ENCODE assay signal across 1 cellular context in the genomic region with DNA sequence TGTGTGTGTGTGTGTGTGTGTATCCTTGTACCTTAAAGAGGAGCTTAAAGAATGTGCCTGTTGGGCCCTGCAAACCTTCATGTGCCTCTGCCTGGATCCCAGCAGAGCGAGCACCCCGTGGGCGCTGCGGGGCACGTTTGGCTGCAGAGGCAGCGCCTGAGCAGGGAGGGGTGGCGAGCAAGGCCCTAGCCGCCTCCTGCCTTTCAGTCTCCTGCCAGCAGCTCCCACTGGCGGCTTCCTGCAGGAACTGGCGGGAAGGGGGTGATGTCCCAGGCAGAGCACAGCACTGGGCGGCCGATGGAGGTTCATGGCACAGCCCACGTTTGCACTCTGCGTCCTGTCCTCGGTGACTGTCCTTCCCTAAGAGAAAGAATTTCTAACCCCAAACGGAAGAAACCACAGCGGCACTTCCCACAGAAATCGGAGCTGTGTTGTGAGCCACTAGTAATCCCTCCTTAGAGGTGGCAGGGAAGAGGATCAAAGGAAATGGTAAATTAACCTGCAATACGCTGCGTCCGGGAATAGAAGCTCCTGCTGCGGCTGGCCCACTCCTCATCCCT.
TF ChIP-seq lines count a peak whose summit lies in the region.

No MANE protein-coding gene starts in this region.

TF ChIP-seq in HepG2, 621 proteins besides CTCF, POLR2A, EP300 and RAD21 (continued from another document and continues in another):
- TF ChIP-seq ONECUT2 (CRISPR knock-in tag; IDR thresholded peaks at IDR 0.05) (no peak; the same call in 1 of the 2 replicates), HHEX (CRISPR knock-in tag; IDR thresholded peaks at IDR 0.05) (no peak), KLF12 (CRISPR knock-in tag; IDR thresholded peaks at IDR 0.05; ENCODE audit: borderline replicate concordance) (no peak), SNRNP70 (IDR thresholded peaks at IDR 0.05; ENCODE audit: low read depth, low read length) (no peak), REXO4 (CRISPR knock-in tag; IDR thresholded peaks at IDR 0.05; ENCODE audit: borderline replicate concordance) (no peak), ZNF337 (CRISPR knock-in tag; IDR thresholded peaks at IDR 0.05; ENCODE audit: borderline replicate concordance, low read depth) (no peak), GABPB1 (CRISPR knock-in tag; IDR thresholded peaks at IDR 0.05) (peak; percentile 70), WIZ (CRISPR knock-in tag; IDR thresholded peaks at IDR 0.05) (no peak), ZNF513 (CRISPR knock-in tag; conservative IDR thresholded peaks at IDR 0.05) (no peak), THAP8 (CRISPR knock-in tag; IDR thresholded peaks at IDR 0.05; ENCODE audit: borderline replicate concordance) (no peak), NFRKB (IDR thresholded peaks at IDR 0.05) (no peak), ZNF460 (CRISPR knock-in tag; IDR thresholded peaks at IDR 0.05; ENCODE audit: borderline replicate concordance) (no peak), MBNL3 (CRISPR knock-in tag; conservative IDR thresholded peaks at IDR 0.05) (no peak), ZNF556 (CRISPR knock-in tag; IDR thresholded peaks at IDR 0.05; ENCODE audit: borderline replicate concordance) (peak; percentile 79; the same call in 1 of the 2 replicates), ZNF547 (CRISPR knock-in tag; IDR thresholded peaks at IDR 0.05) (no peak), ZBTB33 (CRISPR knock-in tag; IDR thresholded peaks at IDR 0.05) (no peak), NFE2L2 (IDR thresholded peaks at IDR 0.05; ENCODE audit: low read length) (no peak), RFX1 (IDR thresholded peaks at IDR 0.05) (no peak), ZNF3 (CRISPR knock-in tag; IDR thresholded peaks at IDR 0.05) (no peak), MAFK (conservative IDR thresholded peaks at IDR 0.05 in 1 of 2, IDR thresholded peaks at IDR 0.05 in 1 of 2; ENCODE audit: low read length in 2 of 2) (no peak), RFXAP (CRISPR knock-in tag; IDR thresholded peaks at IDR 0.05; ENCODE audit: borderline replicate concordance) (0 out of 2 replicates have a peak, but pooled peaks have one; percentile 36), ZNF512B (CRISPR knock-in tag; IDR thresholded peaks at IDR 0.05; ENCODE audit: borderline replicate concordance) (no peak), MXD3 (CRISPR knock-in tag; IDR thresholded peaks at IDR 0.05) (no peak), RELA (CRISPR knock-in tag; IDR thresholded peaks at IDR 0.05) (no peak)
- TF ChIP-seq, protein P1, sequence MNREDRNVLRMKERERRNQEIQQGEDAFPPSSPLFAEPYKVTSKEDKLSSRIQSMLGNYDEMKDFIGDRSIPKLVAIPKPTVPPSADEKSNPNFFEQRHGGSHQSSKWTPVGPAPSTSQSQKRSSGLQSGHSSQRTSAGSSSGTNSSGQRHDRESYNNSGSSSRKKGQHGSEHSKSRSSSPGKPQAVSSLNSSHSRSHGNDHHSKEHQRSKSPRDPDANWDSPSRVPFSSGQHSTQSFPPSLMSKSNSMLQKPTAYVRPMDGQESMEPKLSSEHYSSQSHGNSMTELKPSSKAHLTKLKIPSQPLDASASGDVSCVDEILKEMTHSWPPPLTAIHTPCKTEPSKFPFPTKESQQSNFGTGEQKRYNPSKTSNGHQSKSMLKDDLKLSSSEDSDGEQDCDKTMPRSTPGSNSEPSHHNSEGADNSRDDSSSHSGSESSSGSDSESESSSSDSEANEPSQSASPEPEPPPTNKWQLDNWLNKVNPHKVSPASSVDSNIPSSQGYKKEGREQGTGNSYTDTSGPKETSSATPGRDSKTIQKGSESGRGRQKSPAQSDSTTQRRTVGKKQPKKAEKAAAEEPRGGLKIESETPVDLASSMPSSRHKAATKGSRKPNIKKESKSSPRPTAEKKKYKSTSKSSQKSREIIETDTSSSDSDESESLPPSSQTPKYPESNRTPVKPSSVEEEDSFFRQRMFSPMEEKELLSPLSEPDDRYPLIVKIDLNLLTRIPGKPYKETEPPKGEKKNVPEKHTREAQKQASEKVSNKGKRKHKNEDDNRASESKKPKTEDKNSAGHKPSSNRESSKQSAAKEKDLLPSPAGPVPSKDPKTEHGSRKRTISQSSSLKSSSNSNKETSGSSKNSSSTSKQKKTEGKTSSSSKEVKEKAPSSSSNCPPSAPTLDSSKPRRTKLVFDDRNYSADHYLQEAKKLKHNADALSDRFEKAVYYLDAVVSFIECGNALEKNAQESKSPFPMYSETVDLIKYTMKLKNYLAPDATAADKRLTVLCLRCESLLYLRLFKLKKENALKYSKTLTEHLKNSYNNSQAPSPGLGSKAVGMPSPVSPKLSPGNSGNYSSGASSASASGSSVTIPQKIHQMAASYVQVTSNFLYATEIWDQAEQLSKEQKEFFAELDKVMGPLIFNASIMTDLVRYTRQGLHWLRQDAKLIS (CRISPR knock-in tag; IDR thresholded peaks at IDR 0.05) = no peak
- TF ChIP-seq, protein P2, sequence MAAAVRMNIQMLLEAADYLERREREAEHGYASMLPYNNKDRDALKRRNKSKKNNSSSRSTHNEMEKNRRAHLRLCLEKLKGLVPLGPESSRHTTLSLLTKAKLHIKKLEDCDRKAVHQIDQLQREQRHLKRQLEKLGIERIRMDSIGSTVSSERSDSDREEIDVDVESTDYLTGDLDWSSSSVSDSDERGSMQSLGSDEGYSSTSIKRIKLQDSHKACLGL (CRISPR knock-in tag; IDR thresholded peaks at IDR 0.05) = peak; percentile 64; the same call in 1 of the 2 replicates
- TF ChIP-seq, protein P3, sequence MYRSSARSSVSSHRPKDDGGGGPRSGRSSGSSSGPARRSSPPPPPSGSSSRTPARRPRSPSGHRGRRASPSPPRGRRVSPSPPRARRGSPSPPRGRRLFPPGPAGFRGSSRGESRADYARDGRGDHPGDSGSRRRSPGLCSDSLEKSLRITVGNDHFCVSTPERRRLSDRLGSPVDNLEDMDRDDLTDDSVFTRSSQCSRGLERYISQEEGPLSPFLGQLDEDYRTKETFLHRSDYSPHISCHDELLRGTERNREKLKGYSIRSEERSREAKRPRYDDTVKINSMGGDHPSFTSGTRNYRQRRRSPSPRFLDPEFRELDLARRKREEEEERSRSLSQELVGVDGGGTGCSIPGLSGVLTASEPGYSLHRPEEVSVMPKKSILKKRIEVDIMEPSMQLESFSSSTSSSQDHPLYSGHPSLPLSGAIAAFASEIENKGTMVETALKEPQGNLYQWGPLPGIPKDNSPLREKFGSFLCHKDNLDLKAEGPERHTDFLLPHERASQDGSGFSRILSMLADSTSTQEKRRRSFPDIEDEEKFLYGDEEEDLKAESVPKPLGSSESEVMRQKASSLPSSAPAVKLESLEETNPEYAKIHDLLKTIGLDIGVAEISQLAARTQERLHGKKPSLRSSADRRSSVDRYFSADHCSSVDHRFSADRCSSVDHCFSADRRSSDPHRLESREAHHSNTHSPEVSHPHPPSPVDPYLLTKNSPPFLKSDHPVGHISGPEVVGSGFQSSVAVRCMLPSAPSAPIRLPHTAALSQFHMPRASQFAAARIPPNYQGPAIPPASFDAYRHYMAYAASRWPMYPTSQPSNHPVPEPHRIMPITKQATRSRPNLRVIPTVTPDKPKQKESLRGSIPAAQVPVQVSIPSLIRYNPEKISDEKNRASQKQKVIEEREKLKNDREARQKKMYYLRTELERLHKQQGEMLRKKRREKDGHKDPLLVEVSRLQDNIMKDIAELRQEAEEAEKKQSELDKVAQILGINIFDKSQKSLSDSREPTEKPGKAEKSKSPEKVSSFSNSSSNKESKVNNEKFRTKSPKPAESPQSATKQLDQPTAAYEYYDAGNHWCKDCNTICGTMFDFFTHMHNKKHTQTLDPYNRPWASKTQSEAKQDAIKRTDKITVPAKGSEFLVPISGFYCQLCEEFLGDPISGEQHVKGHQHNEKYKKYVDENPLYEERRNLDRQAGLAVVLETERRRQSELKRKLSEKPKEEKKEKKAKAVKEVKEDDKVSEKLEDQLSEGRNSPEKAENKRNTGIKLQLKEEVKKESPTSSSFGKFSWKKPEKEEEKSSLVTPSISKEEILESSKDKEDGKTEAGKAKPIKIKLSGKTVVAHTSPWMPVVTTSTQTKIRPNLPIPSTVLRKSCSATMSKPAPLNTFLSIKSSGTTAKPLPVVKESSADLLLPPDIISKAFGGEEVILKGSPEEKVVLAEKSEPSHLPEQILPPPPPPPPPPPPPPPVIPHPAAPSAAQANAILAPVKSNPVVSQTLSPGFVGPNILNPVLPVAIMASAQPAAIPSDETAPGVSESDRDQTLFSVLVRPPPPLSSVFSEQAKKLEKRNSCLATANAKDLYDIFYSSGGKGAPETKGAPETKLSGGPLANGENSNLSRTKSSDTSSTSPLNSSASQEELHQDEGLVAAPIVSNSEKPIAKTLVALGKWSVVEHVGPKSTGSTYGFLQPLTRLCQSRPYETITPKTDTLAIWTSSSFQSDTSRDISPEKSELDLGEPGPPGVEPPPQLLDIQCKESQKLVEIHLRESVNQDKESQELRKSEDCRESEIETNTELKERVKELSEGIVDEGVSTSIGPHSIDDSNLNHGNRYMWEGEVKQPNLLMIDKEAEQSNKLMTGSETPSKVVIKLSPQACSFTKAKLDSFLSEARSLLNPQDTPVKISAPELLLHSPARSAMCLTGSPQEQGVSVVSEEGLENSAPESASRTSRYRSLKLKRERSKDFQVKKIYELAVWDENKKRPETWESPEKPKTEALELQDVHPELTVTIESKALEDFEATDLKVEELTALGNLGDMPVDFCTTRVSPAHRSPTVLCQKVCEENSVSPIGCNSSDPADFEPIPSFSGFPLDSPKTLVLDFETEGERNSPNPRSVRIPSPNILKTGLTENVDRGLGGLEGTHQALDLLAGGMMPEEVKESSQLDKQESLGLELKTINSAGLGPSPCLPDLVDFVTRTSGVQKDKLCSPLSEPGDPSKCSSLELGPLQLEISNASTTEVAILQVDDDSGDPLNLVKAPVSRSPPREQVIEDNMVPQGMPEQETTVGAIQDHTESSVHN (CRISPR knock-in tag; IDR thresholded peaks at IDR 0.05) = no peak
- TF ChIP-seq, protein P4, sequence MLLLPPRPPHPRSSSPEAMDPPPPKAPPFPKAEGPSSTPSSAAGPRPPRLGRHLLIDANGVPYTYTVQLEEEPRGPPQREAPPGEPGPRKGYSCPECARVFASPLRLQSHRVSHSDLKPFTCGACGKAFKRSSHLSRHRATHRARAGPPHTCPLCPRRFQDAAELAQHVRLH (CRISPR knock-in tag; IDR thresholded peaks at IDR 0.05; ENCODE audit: borderline replicate concordance, low read depth) = no peak
- TF ChIP-seq, protein P5, sequence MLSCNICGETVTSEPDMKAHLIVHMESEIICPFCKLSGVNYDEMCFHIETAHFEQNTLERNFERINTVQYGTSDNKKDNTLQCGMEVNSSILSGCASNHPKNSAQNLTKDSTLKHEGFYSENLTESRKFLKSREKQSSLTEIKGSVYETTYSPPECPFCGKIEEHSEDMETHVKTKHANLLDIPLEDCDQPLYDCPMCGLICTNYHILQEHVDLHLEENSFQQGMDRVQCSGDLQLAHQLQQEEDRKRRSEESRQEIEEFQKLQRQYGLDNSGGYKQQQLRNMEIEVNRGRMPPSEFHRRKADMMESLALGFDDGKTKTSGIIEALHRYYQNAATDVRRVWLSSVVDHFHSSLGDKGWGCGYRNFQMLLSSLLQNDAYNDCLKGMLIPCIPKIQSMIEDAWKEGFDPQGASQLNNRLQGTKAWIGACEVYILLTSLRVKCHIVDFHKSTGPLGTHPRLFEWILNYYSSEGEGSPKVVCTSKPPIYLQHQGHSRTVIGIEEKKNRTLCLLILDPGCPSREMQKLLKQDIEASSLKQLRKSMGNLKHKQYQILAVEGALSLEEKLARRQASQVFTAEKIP (CRISPR knock-in tag; IDR thresholded peaks at IDR 0.05; ENCODE audit: borderline replicate concordance) = no peak
